In the genomic region with DNA sequence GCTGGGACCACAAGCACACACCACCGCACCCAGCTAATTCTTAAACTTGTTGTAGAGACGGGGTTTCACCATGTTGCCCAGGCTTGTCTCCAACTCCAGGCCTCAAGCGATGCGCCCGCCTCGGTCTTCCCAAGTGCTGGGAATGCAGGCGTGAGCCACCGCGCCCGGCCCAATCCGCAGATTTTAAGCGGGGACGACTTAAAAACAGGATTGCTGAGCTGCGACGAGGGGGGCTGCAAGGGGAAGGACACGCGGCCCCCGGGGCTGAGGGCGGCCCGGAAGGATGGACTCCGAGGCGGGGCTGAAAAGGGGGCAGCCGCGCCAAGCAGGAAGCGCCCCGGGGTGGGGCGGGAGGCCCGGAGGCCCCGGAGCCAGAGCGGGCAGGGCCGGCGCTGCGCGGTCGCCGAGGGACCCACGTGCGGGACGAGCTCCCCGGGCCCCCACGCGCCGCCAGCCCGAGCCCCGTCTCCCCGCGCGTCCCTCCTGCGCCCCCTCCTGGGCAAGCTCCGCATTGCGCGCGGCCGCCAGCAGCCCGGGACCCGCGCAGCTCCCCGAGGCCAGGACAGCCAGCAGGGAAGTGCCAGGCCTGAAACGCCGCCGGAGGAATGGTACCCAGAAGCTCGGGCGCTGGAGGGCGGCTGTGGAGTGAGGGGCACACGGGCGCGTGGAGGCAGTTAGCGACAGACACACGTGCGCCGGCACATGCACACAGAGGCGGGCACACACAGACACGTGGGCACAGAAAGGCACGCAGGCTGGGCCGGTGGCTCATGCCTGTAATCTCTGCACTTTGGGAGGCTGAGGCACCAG, we compare ENCODE assay signal across 8 cellular contexts. TPM values are rescaled to one million over a fixed set of nuclear protein-coding genes. Genes with fewer than 3 reads are reported as not detected.
DNase-seq lines count a peak whose midpoint lies in the region; ATAC-seq and TF ChIP-seq lines count a peak whose summit lies in the region.

No MANE protein-coding gene starts in this region.

- peaks cover 0 to 4% of the 10 kb centered on the region in 2 donors for H3K36me3 Mint-ChIP-seq in CD14-positive monocyte
- no peaks in the 10 kb centered on the region for H3K36me3 Mint-ChIP-seq in activated naive CD4-positive, alpha-beta T cell treated with anti-CD3 and anti-CD28 coated beads, Interleukin-2, amount 10 ng/mL, durations not matched to agents 7 days and 5 days

- no peak for TF ChIP-seq POLR2A in transverse colon (IDR thresholded peaks at IDR 0.05)

- H3K9me3 Mint-ChIP-seq in CD14-positive monocyte, result peaks cover 0 to 12% (median 5%) of the 10 kb centered on the region in 7 donors
- no peaks in the 10 kb centered on the region for H3K9me3 Mint-ChIP-seq in activated naive CD4-positive, alpha-beta T cell treated with anti-CD3 and anti-CD28 coated beads, Interleukin-2, amount 10 ng/mL, durations not matched to agents 7 days and 5 days

- no peaks in the 10 kb centered on the region for H3K9me3 ChIP-seq in HEK293 (ENCODE audit: control insufficient read depth, insufficient read depth, low read depth, low read length)
- no peaks in the 10 kb centered on the region for H3K9me3 ChIP-seq in SK-N-MC (ENCODE audit: low read depth, low read length)
- H3K9me3 ChIP-seq in transverse colon, result no peaks in the 10 kb centered on the region

- WGBS in transverse colon (ENCODE audit: low coverage in 1 of 2), 2 donors, result 17% methylated on average over 48 of the region's 75 CpGs; no CpG with 5 or more reads in 1 of the 2 donors

- peaks cover 44 to 62% (median 59%) of the 10 kb centered on the region in 3 donors for H3K27me3 Mint-ChIP-seq in CD14-positive monocyte (ENCODE audit: low read depth in 3 of 3)
- peaks cover 65% of the 10 kb centered on the region for H3K27me3 Mint-ChIP-seq in activated naive CD4-positive, alpha-beta T cell treated with anti-CD3 and anti-CD28 coated beads, Interleukin-2, amount 10 ng/mL, durations not matched to agents 7 days and 5 days

- no peak for TF ChIP-seq EP300 in transverse colon (IDR thresholded peaks at IDR 0.05; ENCODE audit: low read depth)

- in situ Hi-C loops in transverse colon (cut with MboI; ENCODE audit: low pct_ligation_motif_present in 1 of 4, low pct_unique_long_range_greater_than_20kb in 1 of 4, low sequenced_read_pairs in 3 of 4), result loop anchor here in 3 of 4 donors (10.0 kb wide), 2 partner anchors 80 to 90 kb away; no protein-coding TSS in a partner anchor

- DNase-seq in CD14-positive monocyte (ENCODE audit: low spot score) (no peak), SK-N-MC (ENCODE audit: low read depth, low spot score) (no peak), head of caudate nucleus (peak; percentile 23 to 90 (median 80)), pons (ENCODE audit: low spot score) (peak; percentile 26), transverse colon (peak; percentile 79)
- peak; percentile 80 for DNase-seq in activated naive CD4-positive, alpha-beta T cell treated with anti-CD3 and anti-CD28 coated beads, Interleukin-2, amount 10 ng/mL, durations not matched to agents 7 days and 5 days

- H3K27me3 ChIP-seq in transverse colon, result peaks cover 28% of the 10 kb centered on the region

- H3K27ac Mint-ChIP-seq in CD14-positive monocyte, result no peak overlapping the region
- peak overlapping the region; percentile 62 for H3K27ac Mint-ChIP-seq in activated naive CD4-positive, alpha-beta T cell treated with anti-CD3 and anti-CD28 coated beads, Interleukin-2, amount 10 ng/mL, durations not matched to agents 7 days and 5 days

- H3K4me1 Mint-ChIP-seq in CD14-positive monocyte, result peaks cover 10% of the 10 kb centered on the region
- peaks cover 24% of the 10 kb centered on the region for H3K4me1 Mint-ChIP-seq in activated naive CD4-positive, alpha-beta T cell treated with anti-CD3 and anti-CD28 coated beads, Interleukin-2, amount 10 ng/mL, durations not matched to agents 7 days and 5 days

- CTCF ChIA-PET in HEK293 (lab: Yijun Ruan, JAX), result interaction anchor here (0.6 to 5.4 kb wide), 52 partner anchors 8 to 432 kb away, joined by 3 to 118 read pairs (median 4); partner anchors contain the start of genes CFAP74 and GABRD
- CTCF ChIA-PET in activated naive CD4-positive, alpha-beta T cell treated with anti-CD3 and anti-CD28 coated beads, Interleukin-2, amount 10 ng/mL, durations not matched to agents 7 days and 5 days (lab: Charles Lee), result interaction anchor here (0.6 to 5.4 kb wide), 30 partner anchors 8 to 195 kb away, joined by 3 to 105 read pairs (median 4); partner anchors contain the start of genes CFAP74 and TMEM52

- no peak for ATAC-seq in HG02623 (IDR thresholded peaks at IDR 0.05; ENCODE audit: unreplicated experiment)

- intact Hi-C loops in CD14-positive monocyte (cut with micrococcal nuclease), result loop anchor here (5.0 kb wide), 2 partner anchors 82 to 102 kb away; no protein-coding TSS in a partner anchor
- intact Hi-C loops in head of caudate nucleus (cut with DNase I), result loop anchor here (5.0 kb wide), 1 partner anchor 102 kb away; no protein-coding TSS in a partner anchor
- intact Hi-C loops in transverse colon (cut with DNase I; ENCODE audit: low total_unique reads), result no loop called here

- POLR2A ChIA-PET in HEK293 (lab: Yijun Ruan, JAX), result interaction anchor here (1.0 to 1.4 kb wide), 3 partner anchors 24 to 136 kb away, joined by 3 to 5 read pairs (median 3); no protein-coding TSS in a partner anchor

- H3K4me3 ChIP-seq in HEK293 (ENCODE audit: low read depth, low read length), result no peak overlapping the region; the same call in 1 of the 2 replicates
- H3K4me3 ChIP-seq in SK-N-MC, result peak overlapping the region; percentile 66
- peak overlapping the region in 2 of 4 donors; percentile 27 to 28 for H3K4me3 ChIP-seq in transverse colon

- H3K4me1 ChIP-seq in HEK293 (ENCODE audit: control insufficient read depth, insufficient read depth, low read length) (no peaks in the 10 kb centered on the region), transverse colon (peaks cover 21 to 53% (median 50%) of the 10 kb centered on the region in 4 donors)

- peak overlapping the region in 1 of 2 donors; percentile 83 for H3K4me3 Mint-ChIP-seq in CD14-positive monocyte
- H3K4me3 Mint-ChIP-seq in activated naive CD4-positive, alpha-beta T cell treated with anti-CD3 and anti-CD28 coated beads, Interleukin-2, amount 10 ng/mL, durations not matched to agents 7 days and 5 days, result no peak overlapping the region

- H3K36me3 ChIP-seq in HEK293 (ENCODE audit: control insufficient read depth in 2 of 2, insufficient read depth in 1 of 2, low read length in 2 of 2), result no peaks in the 10 kb centered on the region
- H3K36me3 ChIP-seq in SK-N-MC (ENCODE audit: insufficient read depth, low read length), result no peaks in the 10 kb centered on the region
- no peaks in the 10 kb centered on the region for H3K36me3 ChIP-seq in transverse colon

- H3K27ac ChIP-seq in HEK293 (ENCODE audit: extremely low read depth, low read depth, low read length) (no peak overlapping the region; the same call in 1 of the 2 replicates), SK-N-MC (no peak overlapping the region), transverse colon (no peak overlapping the region)

- TF ChIP-seq CTCF in CD14-positive monocyte (IDR thresholded peaks at IDR 0.05) (peak; percentile 86), HEK293 (tag by site-specific recombination; IDR thresholded peaks at IDR 0.05) (peak; percentile 72; the same call in 1 of the 2 replicates), transverse colon (IDR thresholded peaks at IDR 0.05) (peak; percentile 58 to 89 (median 89))

- no peak overlapping the region for H3K9ac ChIP-seq in SK-N-MC (ENCODE audit: insufficient read length)

TF ChIP-seq in HEK293, 187 proteins besides CTCF, POLR2A, EP300 and RAD21 (continues in another document):
- TF ChIP-seq OSR2 (tag by site-specific recombination; IDR thresholded peaks at IDR 0.05) (no peak), ZNF341 (tag by site-specific recombination; IDR thresholded peaks at IDR 0.05; ENCODE audit: low read depth) (peak; percentile 84), GLIS2 (tag by site-specific recombination; IDR thresholded peaks at IDR 0.05) (peak; percentile 65), HIC1 (tag by site-specific recombination; IDR thresholded peaks at IDR 0.05) (peak; percentile 51; the same call in 1 of the 2 replicates), ZNF138 (tag by site-specific recombination; IDR thresholded peaks at IDR 0.05; ENCODE audit: borderline replicate concordance) (no peak), GLIS1 (tag by site-specific recombination; IDR thresholded peaks at IDR 0.05) (peak; percentile 18; the same call in 1 of the 2 replicates), ZFHX2 (tag by site-specific recombination; conservative IDR thresholded peaks at IDR 0.05) (0 out of 2 replicates have a peak, but pooled peaks have one; percentile 6), ZNF24 (tag by site-specific recombination; IDR thresholded peaks at IDR 0.05) (no peak), ZNF335 (tag by site-specific recombination; conservative IDR thresholded peaks at IDR 0.05) (peak; percentile 55)
- TF ChIP-seq, protein P1, sequence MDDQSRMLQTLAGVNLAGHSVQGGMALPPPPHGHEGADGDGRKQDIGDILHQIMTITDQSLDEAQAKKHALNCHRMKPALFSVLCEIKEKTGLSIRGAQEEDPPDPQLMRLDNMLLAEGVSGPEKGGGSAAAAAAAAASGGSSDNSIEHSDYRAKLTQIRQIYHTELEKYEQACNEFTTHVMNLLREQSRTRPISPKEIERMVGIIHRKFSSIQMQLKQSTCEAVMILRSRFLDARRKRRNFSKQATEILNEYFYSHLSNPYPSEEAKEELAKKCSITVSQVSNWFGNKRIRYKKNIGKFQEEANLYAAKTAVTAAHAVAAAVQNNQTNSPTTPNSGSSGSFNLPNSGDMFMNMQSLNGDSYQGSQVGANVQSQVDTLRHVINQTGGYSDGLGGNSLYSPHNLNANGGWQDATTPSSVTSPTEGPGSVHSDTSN (CRISPR knock-in tag; IDR thresholded peaks at IDR 0.05), result peak; percentile 48; the same call in 1 of the 2 replicates

RNA-seq across cellular contexts. Expression of gene PRKCZ, which starts 5.5 kb away (rescaled TPM):
- 1 to 10 TPM in 1 of 2 donors, under 1 TPM in 1; 0.74 to 1.4 TPM for polyA plus RNA-seq in CD14-positive monocyte
- 10 to 100 TPM; 48.6 to 96.7 (median 54.4) TPM for total RNA-seq in transverse colon

RNA-seq across cellular contexts. Expression of gene GABRD, which starts 25.6 kb away (rescaled TPM):
- polyA plus RNA-seq in CD14-positive monocyte, result not detected
- total RNA-seq in transverse colon, result not detected

RNA-seq across cellular contexts. Expression of gene CFAP74, which starts 41.1 kb away (rescaled TPM):
- polyA plus RNA-seq in CD14-positive monocyte, result not detected
- total RNA-seq in transverse colon, result not detected

Comparison
In these comparisons a context has a peak if more than half of its experiments do, and no peak if none do; other contexts are left out.
1. DNase-seq: peak in activated naive CD4-positive, alpha-beta T cell treated with anti-CD3 and anti-CD28 coated beads, Interleukin-2, amount 10 ng/mL, durations not matched to agents 7 days and 5 days (single experiment), head of caudate nucleus (42 of 42), pons (single experiment) and transverse colon (single experiment); none in CD14-positive monocyte (single experiment) and SK-N-MC (single experiment).
2. Peak in every context shown above with its lines, with median percentiles within 50 percentile points of each other: CTCF ChIP-seq.